Comparison of ENCODE assay signal across 36 cellular contexts in the genomic region with DNA sequence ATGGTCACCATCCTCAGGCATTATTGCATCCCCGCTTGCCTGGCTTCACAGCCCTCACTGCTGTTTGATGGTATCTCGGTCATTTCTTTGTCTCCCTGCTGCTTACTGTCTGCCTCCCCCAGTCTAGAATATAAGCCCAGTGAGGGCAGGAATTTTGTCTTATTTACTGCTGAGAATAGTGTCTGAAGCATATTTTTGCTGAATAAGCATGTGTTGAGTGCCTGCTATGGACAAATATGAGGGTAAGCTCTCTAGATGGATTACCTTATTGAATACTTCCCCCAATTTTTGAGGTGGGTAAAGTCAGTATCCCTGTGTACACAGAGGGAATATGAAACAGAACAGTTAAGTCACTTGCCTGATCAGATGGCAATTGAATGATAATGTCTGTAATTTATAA. TPM values are rescaled to one million over a fixed set of nuclear protein-coding genes. Genes with fewer than 3 reads are reported as not detected.
"Had no signal": no experiment of that assay in that cellular context is flagged by ENCODE, and none has a peak within 500 bp of the region (broad histone marks: within the 10 kb centered on the region; RNA-seq: fewer than 3 reads in every experiment).

No MANE protein-coding gene starts in this region.

- H3K27ac ChIP-seq: adrenal gland, body of pancreas, esophagus muscularis mucosa, foreskin keratinocyte, gastrocnemius medialis, heart left ventricle, WERI-Rb-1 had no signal

- H3K27me3 ChIP-seq: body of pancreas, esophagus muscularis mucosa, foreskin keratinocyte, gastrocnemius medialis had no signal

- H3K4me1 ChIP-seq: adrenal gland had no signal

- H3K36me3 ChIP-seq: adrenal gland, esophagus muscularis mucosa, gastrocnemius medialis, heart left ventricle, WERI-Rb-1 had no signal

- ATAC-seq: activated CD4-positive, alpha-beta T cell treated with anti-CD3 and anti-CD28 coated beads for 36 hours; activated CD4-positive, CD25-positive, alpha-beta regulatory T cell treated with anti-CD3 and anti-CD28 coated beads, Interleukin-2, amount 50 U/mL, for 24 hours; activated CD8-positive, alpha-beta memory T cell treated with anti-CD3 and anti-CD28 coated beads, Interleukin-2, amount 10 ng/mL, durations not matched to agents 7 days and 5 days; activated CD8-positive, alpha-beta T cell treated with anti-CD3 and anti-CD28 coated beads, Interleukin-2, amount 10 ng/mL, durations not matched to agents 7 days and 5 days; activated naive CD8-positive, alpha-beta T cell treated with anti-CD3 and anti-CD28 coated beads, Interleukin-2, amount 50 U/mL, for 24 hours; body of pancreas; effector memory CD8-positive, alpha-beta T cell; foreskin keratinocyte; gastrocnemius medialis; heart left ventricle; T-helper 17 cell had no signal

- DNase-seq: activated B cell treated with CpG ODN at 0.5 μM for 24 hours; activated CD4-positive, alpha-beta memory T cell treated with anti-CD3 and anti-CD28 coated beads for 36 hours; activated CD4-positive, alpha-beta T cell treated with anti-CD3 and anti-CD28 coated beads for 36 hours; activated CD4-positive, alpha-beta T cell treated with anti-CD3 and anti-CD28 coated beads, Interleukin-2, amount 10 ng/mL, durations not matched to agents 24 days and 14 days; activated CD8-positive, alpha-beta memory T cell treated with anti-CD3 and anti-CD28 coated beads, Interleukin-2, amount 10 ng/mL, durations not matched to agents 7 days and 5 days; activated CD8-positive, alpha-beta memory T cell treated with anti-CD3 and anti-CD28 coated beads, Interleukin-2, amount 50 U/mL, for 4 hours; activated CD8-positive, alpha-beta T cell treated with anti-CD3 and anti-CD28 coated beads, Interleukin-2, amount 10 ng/mL, durations not matched to agents 7 days and 5 days; activated effector memory CD4-positive, alpha-beta T cell treated with anti-CD3 and anti-CD28 coated beads, Interleukin-2, amount 50 U/mL, for 16 hours; activated naive CD4-positive, alpha-beta T cell treated with anti-CD3 and anti-CD28 coated beads for 36 hours; activated naive CD8-positive, alpha-beta T cell treated with anti-CD3 and anti-CD28 coated beads for 36 hours; activated naive CD8-positive, alpha-beta T cell treated with anti-CD3 and anti-CD28 coated beads, Interleukin-2, amount 50 U/mL, for 24 hours; activated T-cell treated with anti-CD3 and anti-CD28 coated beads, Interleukin-2, amount 50 U/mL, for 1 hour; activated T-cell treated with anti-CD3 and anti-CD28 coated beads, Interleukin-2, amount 50 U/mL, for 48 hours; adrenal gland; amygdala; aorta; body of pancreas; caudate nucleus; cortex of kidney; dermis blood vessel endothelial cell; effector CD4-positive, alpha-beta T cell; effector memory CD8-positive, alpha-beta T cell; erythroblast; foreskin keratinocyte; gastrocnemius medialis; glutamatergic neuron; heart left ventricle; T-helper 17 cell; T1000; WERI-Rb-1 had no signal

- H3K9me3 ChIP-seq: adrenal gland, body of pancreas, esophagus muscularis mucosa, gastrocnemius medialis, heart left ventricle had no signal

- H3K4me3 ChIP-seq: adrenal gland, body of pancreas, esophagus muscularis mucosa, gastrocnemius medialis, heart left ventricle had no signal

- FAIRE-seq: colon had no signal

RNA-seq across cellular contexts. Expression of gene CABCOCO1, which starts 36.5 kb away (rescaled TPM):
- total RNA-seq: activated B cell treated with CpG ODN at 0.5 μM for 24 hours; activated CD4-positive, alpha-beta memory T cell treated with anti-CD3 and anti-CD28 coated beads for 36 hours; activated CD4-positive, alpha-beta T cell treated with anti-CD3 and anti-CD28 coated beads for 36 hours; activated CD4-positive, alpha-beta T cell treated with anti-CD3 and anti-CD28 coated beads, Interleukin-2, amount 10 ng/mL, durations not matched to agents 24 days and 14 days; activated CD8-positive, alpha-beta memory T cell treated with anti-CD3 and anti-CD28 coated beads for 36 hours; activated CD8-positive, alpha-beta memory T cell treated with anti-CD3 and anti-CD28 coated beads, Interleukin-2, amount 10 ng/mL, durations not matched to agents 7 days and 5 days; activated CD8-positive, alpha-beta T cell treated with anti-CD3 and anti-CD28 coated beads, Interleukin-2, amount 10 ng/mL, durations not matched to agents 7 days and 5 days; activated naive CD4-positive, alpha-beta T cell treated with anti-CD3 and anti-CD28 coated beads for 36 hours; activated naive CD8-positive, alpha-beta T cell treated with anti-CD3 and anti-CD28 coated beads for 36 hours; activated T-helper 1 cell treated with anti-CD3 and anti-CD28 coated beads, Interleukin-12 subunit alpha, Interleukin-12 subunit beta, Interleukin-2, Interleukin-4 antibody, amounts not matched to agents 30 ng/mL and 10 ng/mL and 1 ng/mL, durations not matched to agents 14 hours and 24 hours and 36 hours; activated T-helper 2 cell treated with anti-CD3 and anti-CD28 coated beads, Interferon-gamma antibody, Interleukin-2, Interleukin-4, amounts not matched to agents 10 μg/mL and 5 μg/mL and 100 μg/mL, durations not matched to agents 14 hours and 24 hours and 36 hours; body of pancreas; dermis blood vessel endothelial cell; foreskin keratinocyte; gastrocnemius medialis; T-helper 17 cell had no signal
- polyA plus RNA-seq: foreskin keratinocyte, heart left ventricle had no signal
